In the genomic region with DNA sequence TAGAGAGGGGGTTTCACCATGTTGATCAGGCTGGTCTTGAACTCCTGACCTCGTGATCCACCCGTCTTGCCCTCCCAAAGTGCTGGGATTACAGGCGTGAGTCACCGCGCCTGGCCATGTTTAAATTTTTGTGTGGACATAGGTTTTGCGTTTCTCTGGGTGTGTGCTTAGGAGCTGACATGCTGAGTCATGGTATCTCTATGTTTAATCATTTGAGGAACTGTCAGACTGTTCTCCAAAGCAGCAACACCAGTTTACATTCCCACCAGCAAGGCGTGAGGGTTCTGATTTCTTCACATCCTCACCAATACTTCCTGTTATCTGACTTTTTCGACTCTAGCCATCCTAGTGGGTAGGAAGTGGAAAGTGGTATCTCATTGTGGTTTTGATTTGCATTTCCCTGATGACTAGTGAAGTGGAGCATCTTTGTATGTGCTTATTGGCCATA, we compare ENCODE assay signal across 8 cellular contexts.
DNase-seq lines count a peak whose midpoint lies in the region; ATAC-seq and TF ChIP-seq lines count a peak whose summit lies in the region.

No MANE protein-coding gene starts in this region.

- no peak overlapping the region for H3K4me3 Mint-ChIP-seq in Calu3 (ENCODE audit: low read depth, unreplicated experiment)
- H3K4me3 Mint-ChIP-seq in stimulated activated naive B cell treated with anti-CD40 and anti-IgM and Interleukin-4, amounts not matched to agents 10 μg/mL and 1 μg/mL and 100 μg/mL, for 72 hours: no peak overlapping the region

- CTCF ChIA-PET in Calu3 (lab: Charles Lee): no interaction called here

- DNase-seq in Calu3 (peak; percentile 47), T follicular helper cell (ENCODE audit: low read depth) (peak; percentile 20), coronary artery (ENCODE audit: low spot score) (peak; percentile 62)
- no peak for DNase-seq in stimulated activated naive B cell treated with anti-CD40 and anti-IgM and Interleukin-4, amounts not matched to agents 10 μg/mL and 1 μg/mL and 100 μg/mL, for 72 hours

- peak overlapping the region; percentile 27 for H3K27ac Mint-ChIP-seq in Calu3 (ENCODE audit: unreplicated experiment)
- H3K27ac Mint-ChIP-seq in stimulated activated naive B cell treated with anti-CD40 and anti-IgM and Interleukin-4, amounts not matched to agents 10 μg/mL and 1 μg/mL and 100 μg/mL, for 72 hours: peak overlapping the region; percentile 51

- ATAC-seq in HG02981 (IDR thresholded peaks at IDR 0.05; ENCODE audit: unreplicated experiment) (peak; percentile 57), GM19035 (IDR thresholded peaks at IDR 0.05; ENCODE audit: unreplicated experiment) (no peak), SK-N-SH treated with all-trans-retinoic acid at 6 μM for 48 hours (no peak), HG03196 (IDR thresholded peaks at IDR 0.05; ENCODE audit: unreplicated experiment) (no peak)
- ATAC-seq in stimulated activated naive B cell treated with anti-CD40 and anti-IgM and Interleukin-4, amounts not matched to agents 10 μg/mL and 1 μg/mL and 100 μg/mL, for 72 hours (replicated peaks): peak; percentile 74 to 78

- H3K9me3 Mint-ChIP-seq in Calu3 (ENCODE audit: low read depth, unreplicated experiment): peaks cover 6% of the 10 kb centered on the region
- peaks cover 7 to 13% of the 10 kb centered on the region in 2 donors for H3K9me3 Mint-ChIP-seq in stimulated activated naive B cell treated with anti-CD40 and anti-IgM and Interleukin-4, amounts not matched to agents 10 μg/mL and 1 μg/mL and 100 μg/mL, for 72 hours

- no peak for TF ChIP-seq CTCF in Calu3 (IDR thresholded peaks at IDR 0.05; ENCODE audit: unreplicated experiment)
- TF ChIP-seq CTCF in coronary artery (IDR thresholded peaks at IDR 0.05): no peak

- H3K4me1 Mint-ChIP-seq in Calu3 (ENCODE audit: low read depth, unreplicated experiment): peaks cover 8% of the 10 kb centered on the region
- H3K4me1 Mint-ChIP-seq in stimulated activated naive B cell treated with anti-CD40 and anti-IgM and Interleukin-4, amounts not matched to agents 10 μg/mL and 1 μg/mL and 100 μg/mL, for 72 hours: peaks cover 8 to 11% of the 10 kb centered on the region in 2 donors

- no peak overlapping the region for H3K4me3 ChIP-seq in coronary artery

- no peak overlapping the region for H3K27ac ChIP-seq in coronary artery

- no peaks in the 10 kb centered on the region for H3K36me3 Mint-ChIP-seq in Calu3 (ENCODE audit: insufficient read depth, unreplicated experiment)
- H3K36me3 Mint-ChIP-seq in stimulated activated naive B cell treated with anti-CD40 and anti-IgM and Interleukin-4, amounts not matched to agents 10 μg/mL and 1 μg/mL and 100 μg/mL, for 72 hours: no peaks in the 10 kb centered on the region

- BruUV-seq in Calu3 (replicated peaks; lab: Mats Ljungman, UMichigan): no TSS peak

- intact Hi-C loops in Calu3 (cut with micrococcal nuclease; ENCODE audit: unreplicated experiment): no loop called here

- H3K27me3 Mint-ChIP-seq in Calu3 (ENCODE audit: unreplicated experiment): peaks cover 20% of the 10 kb centered on the region
- H3K27me3 Mint-ChIP-seq in stimulated activated naive B cell treated with anti-CD40 and anti-IgM and Interleukin-4, amounts not matched to agents 10 μg/mL and 1 μg/mL and 100 μg/mL, for 72 hours: peaks cover 18 to 19% of the 10 kb centered on the region in 2 donors

TF ChIP-seq in SK-N-SH treated with all-trans-retinoic acid at 6 μM for 48 hours, 23 proteins besides CTCF, POLR2A, EP300 and RAD21:
- TF ChIP-seq OSR1 (CRISPR knock-in tag; IDR thresholded peaks at IDR 0.05) (no peak), TOX (CRISPR knock-in tag; IDR thresholded peaks at IDR 0.05; ENCODE audit: borderline replicate concordance) (no peak), ZNF565 (CRISPR knock-in tag; conservative IDR thresholded peaks at IDR 0.05; ENCODE audit: low read depth) (no peak), GLIS3 (CRISPR knock-in tag; IDR thresholded peaks at IDR 0.05) (no peak)
TF ChIP-seq in SK-N-SH treated with all-trans-retinoic acid at 6 μM for 48 hours: peak in this region for 0.

Comparison
In these comparisons a context has a peak if more than half of its experiments do, and no peak if none do; other contexts are left out.
1. ATAC-seq: peak in HG02981 (single experiment) and stimulated activated naive B cell treated with anti-CD40 and anti-IgM and Interleukin-4, amounts not matched to agents 10 μg/mL and 1 μg/mL and 100 μg/mL, for 72 hours (2 of 2); none in GM19035 (single experiment), SK-N-SH treated with all-trans-retinoic acid at 6 μM for 48 hours (single experiment) and HG03196 (single experiment).